8 cellular contexts compared by ENCODE assay signal in genomic region chr1:27402349-27402754, GRCh38. TPM values are rescaled to one million over a fixed set of nuclear protein-coding genes. Genes with fewer than 3 reads are reported as not detected.
DNase-seq lines count a peak whose midpoint lies in the region; ATAC-seq and TF ChIP-seq lines count a peak whose summit lies in the region.

No MANE protein-coding gene starts in this region.

- peaks cover 14 to 30% (median 22%) of the 10 kb centered on the region in 4 donors for H3K36me3 ChIP-seq in stomach

- H3K9me3 ChIP-seq in stomach, result no peaks in the 10 kb centered on the region

- TF ChIP-seq EP300 in stomach (IDR thresholded peaks at IDR 0.05), result no peak

- TF ChIP-seq CTCF in stomach (IDR thresholded peaks at IDR 0.05), result peak in 5 of 7 experiments; percentile 48 to 78 (median 51)

- peaks cover 33 to 87% (median 61%) of the 10 kb centered on the region in 4 donors for H3K4me1 ChIP-seq in stomach

- WGBS in stomach, 5 donors, result 15 to 37% (median 23%) methylated on average over 5 to 8 of the region's 8 CpGs

- no peak for ATAC-seq in HG02973 (IDR thresholded peaks at IDR 0.05; ENCODE audit: unreplicated experiment)
- no peak for ATAC-seq in HG02885 (IDR thresholded peaks at IDR 0.05; ENCODE audit: poor library complexity, unreplicated experiment)

- no peaks in the 10 kb centered on the region for H3K27me3 ChIP-seq in stomach

- H3K4me3 ChIP-seq in stomach, result no peak overlapping the region

- H3K27ac ChIP-seq in stomach, result peak overlapping the region; percentile 63 to 83 (median 76)

- DNase-seq in Daoy (ENCODE audit: low read depth), result peak; percentile 72
- DNase-seq in LHCN-M2 (ENCODE audit: low read depth), result peak; percentile 81
- peak; percentile 52 for DNase-seq in cerebellar cortex (ENCODE audit: low spot score)
- peak; percentile 74 for DNase-seq in left kidney (ENCODE audit: low read depth, low spot score)
- DNase-seq in stomach, result peak; percentile 87
- no peak for DNase-seq in T-helper 9 cell

- no peak for TF ChIP-seq POLR2A in stomach (IDR thresholded peaks at IDR 0.05)

- intact Hi-C loops in stomach (cut with DNase I; ENCODE audit: low total_unique reads), result no loop called here

RNA-seq across cellular contexts. Expression of gene GPR3, which starts 9.9 kb away (rescaled TPM):
- total RNA-seq in Daoy (2014; rRNA removed; shearing (Covaris generic)), result 0.80 and 2.0 TPM in 2 replicates
- total RNA-seq in LHCN-M2 (2014; rRNA removed), result 8.1 and 8.7 TPM in 2 replicates
- polyA plus RNA-seq in LHCN-M2 (2012), result 2.3 TPM
- total RNA-seq in stomach, result under 1 TPM in 2 of 5 donors, not detected in 3; 0.18 to 0.43 TPM
- under 1 TPM in 2 of 3 donors, not detected in 1; 0.25 to 0.30 TPM for polyA plus RNA-seq in stomach

RNA-seq across cellular contexts. Expression of gene CD164L2, which starts 19.2 kb away (rescaled TPM):
- not detected in 2 replicates for total RNA-seq in Daoy (2014; rRNA removed; shearing (Covaris generic))
- total RNA-seq in LHCN-M2 (2014; rRNA removed), result not detected in 2 replicates
- polyA plus RNA-seq in LHCN-M2 (2012), result not detected
- total RNA-seq in stomach, result not detected
- 1 to 10 TPM in 2 of 3 donors, not detected in 1; 1.5 to 8.7 TPM for polyA plus RNA-seq in stomach

RNA-seq across cellular contexts. Expression of gene FCN3, which starts 27.7 kb away (rescaled TPM):
- not detected in 2 replicates for total RNA-seq in Daoy (2014; rRNA removed; shearing (Covaris generic))
- not detected in 2 replicates for total RNA-seq in LHCN-M2 (2014; rRNA removed)
- 0.18 TPM for polyA plus RNA-seq in LHCN-M2 (2012)
- 10 to 100 TPM in 1 of 5 donors, 1 to 10 TPM in 1, under 1 TPM in 1, not detected in 2; 0.55 to 15.2 (median 2.8) TPM for total RNA-seq in stomach
- 10 to 100 TPM in 1 of 3 donors, 1 to 10 TPM in 2; 4.1 to 10.8 (median 5.0) TPM for polyA plus RNA-seq in stomach

RNA-seq across cellular contexts. Expression of gene MAP3K6, which starts 35.6 kb away (rescaled TPM):
- total RNA-seq in Daoy (2014; rRNA removed; shearing (Covaris generic)), result 8.2 and 12.1 TPM in 2 replicates
- 36.9 and 37.0 TPM in 2 replicates for total RNA-seq in LHCN-M2 (2014; rRNA removed)
- polyA plus RNA-seq in LHCN-M2 (2012), result 43.6 TPM
- 10 to 100 TPM; 11.6 to 38.5 (median 25.8) TPM for total RNA-seq in stomach
- 100 to 1,000 TPM in 1 of 3 donors, 10 to 100 TPM in 2; 43.4 to 110 (median 48.0) TPM for polyA plus RNA-seq in stomach
